1 cellular context compared by ENCODE assay signal in the genomic region with DNA sequence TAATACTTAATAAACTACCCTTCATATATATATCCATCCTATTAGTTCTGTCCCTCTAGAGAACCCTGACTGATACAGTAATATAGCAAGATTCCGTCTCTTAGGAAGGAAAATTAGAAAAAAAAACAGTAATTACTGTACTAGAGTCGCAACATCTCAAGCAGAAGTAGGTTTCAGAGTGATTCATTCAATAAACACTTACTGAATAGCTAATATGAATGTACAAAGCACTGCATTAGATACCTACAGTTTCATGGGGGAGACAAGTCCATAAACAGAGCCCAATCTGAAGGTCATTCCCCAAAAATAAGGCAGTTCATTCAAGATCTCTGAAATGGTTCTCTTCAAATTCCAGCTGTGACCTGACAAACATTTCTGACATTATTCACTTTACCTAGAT.
TF ChIP-seq lines count a peak whose summit lies in the region.

No MANE protein-coding gene starts in this region.

TF ChIP-seq in IMR-90, 13 proteins besides CTCF, POLR2A, EP300 and RAD21:
- no peak for TF ChIP-seq MAFK (IDR thresholded peaks at IDR 0.05; ENCODE audit: low read depth, low read length)
- TF ChIP-seq FOS (IDR thresholded peaks at IDR 0.05; ENCODE audit: low read depth, low read length), result no peak
- TF ChIP-seq SMC3 (IDR thresholded peaks at IDR 0.05; ENCODE audit: low read depth, low read length), result no peak
- TF ChIP-seq MXI1 (IDR thresholded peaks at IDR 0.05; ENCODE audit: borderline replicate concordance, low read depth, low read length), result no peak
- no peak for TF ChIP-seq RFX5 (IDR thresholded peaks at IDR 0.05; ENCODE audit: low read depth, low read length)
- TF ChIP-seq, protein P1, sequence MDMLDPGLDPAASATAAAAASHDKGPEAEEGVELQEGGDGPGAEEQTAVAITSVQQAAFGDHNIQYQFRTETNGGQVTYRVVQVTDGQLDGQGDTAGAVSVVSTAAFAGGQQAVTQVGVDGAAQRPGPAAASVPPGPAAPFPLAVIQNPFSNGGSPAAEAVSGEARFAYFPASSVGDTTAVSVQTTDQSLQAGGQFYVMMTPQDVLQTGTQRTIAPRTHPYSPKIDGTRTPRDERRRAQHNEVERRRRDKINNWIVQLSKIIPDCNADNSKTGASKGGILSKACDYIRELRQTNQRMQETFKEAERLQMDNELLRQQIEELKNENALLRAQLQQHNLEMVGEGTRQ (IDR thresholded peaks at IDR 0.05; ENCODE audit: low read depth, low read length), result no peak
